ENCODE assay signal across 8 cellular contexts in the genomic region with DNA sequence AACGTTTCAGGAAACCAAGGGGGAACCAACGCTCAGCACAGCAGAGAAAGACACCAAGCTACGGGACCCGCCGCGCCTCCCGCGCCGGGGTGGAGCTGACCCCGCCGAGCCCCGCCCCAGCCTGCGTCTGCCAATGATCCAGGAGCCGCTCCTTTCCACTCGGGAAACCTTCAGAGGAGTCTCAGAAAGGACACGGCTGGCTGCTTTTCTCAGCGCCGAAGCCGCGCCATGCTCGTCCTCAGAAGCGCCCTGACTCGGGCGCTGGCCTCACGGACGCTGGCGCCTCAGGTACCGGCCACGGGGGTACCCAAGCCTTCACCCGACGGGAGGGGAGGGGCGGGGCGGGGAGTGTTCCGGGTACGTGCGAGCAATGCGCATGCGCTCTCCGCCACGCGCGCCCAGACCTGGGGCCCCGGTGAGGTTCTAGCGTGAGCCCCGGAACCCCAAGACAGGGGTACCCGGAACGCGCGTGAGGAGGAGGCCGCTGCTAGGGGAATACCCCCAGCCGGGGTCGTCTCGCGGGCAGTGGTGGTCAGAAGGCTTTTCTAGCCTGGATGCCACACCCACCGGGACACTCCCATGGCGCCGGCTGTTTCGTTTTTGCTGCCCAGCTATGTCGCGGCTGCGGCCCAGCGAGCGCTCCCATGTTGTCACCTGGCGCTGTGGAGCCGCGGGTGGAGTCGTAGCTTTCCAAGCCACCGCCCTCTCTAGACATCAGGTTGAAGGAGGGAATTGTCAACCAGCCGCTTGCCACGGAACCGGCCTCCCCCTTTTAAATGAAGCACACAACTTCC. TPM values are rescaled to one million over a fixed set of nuclear protein-coding genes. Genes with fewer than 3 reads are reported as not detected.
DNase-seq lines count a peak whose midpoint lies in the region; ATAC-seq and TF ChIP-seq lines count a peak whose summit lies in the region.

A gene (plus strand): TSS at position 119 of the 794 bp plus-strand sequence. CDS start 110 bp downstream, at position 229.

- DNase-seq in Caki2 (ENCODE audit: low read depth) = peak; percentile 83
- DNase-seq in HT-29 (ENCODE audit: low spot score) = peak; percentile 80
- peak; percentile 86 for DNase-seq in activated CD8-positive, alpha-beta memory T cell treated with anti-CD3 and anti-CD28 coated beads, Interleukin-2, amount 50 U/mL, for 4 hours
- DNase-seq in midbrain (lab: John Stamatoyannopoulos, UW) = peak; percentile 83
- peak; percentile 75 to 77 for DNase-seq in stimulated activated CD8-positive, alpha-beta memory T cell treated with anti-CD3 and anti-CD28 coated beads, Interleukin-15, amount 100 ng/mL, for 48 hours (ENCODE audit: low read depth in 2 of 2)

- peaks cover 11% of the 10 kb centered on the region; the same call in 1 of the 2 replicates for H3K36me3 ChIP-seq in OCI-LY1 (ENCODE audit: insufficient read depth, low read length)

- no peaks in the 10 kb centered on the region for H3K9me3 ChIP-seq in OCI-LY1 (ENCODE audit: low read length)

- peak within 1 kb of the TSS; percentile 45 for H3K27ac ChIP-seq in OCI-LY1 (ENCODE audit: low read depth, low read length, poor library complexity, severe bottlenecking)

- peak within 1 kb of the TSS; percentile 73 for H3K4me3 ChIP-seq in OCI-LY1 (ENCODE audit: low read depth, low read length, poor library complexity, severe bottlenecking)

- H3K4me2 ChIP-seq in OCI-LY1 (ENCODE audit: low read length) = peak within 1 kb of the TSS; percentile 74

- in situ Hi-C loops in Caki2 (cut with HindIII; ENCODE audit: low pct_unique_long_range_greater_than_20kb, low sequenced_read_pairs) = no loop called here
- in situ Hi-C loops in endometrial microvascular endothelial cells (cut with HindIII; ENCODE audit: inconsistent ontology term, low pct_unique_long_range_greater_than_20kb, low sequenced_read_pairs) = no loop called here

- peaks cover 36% of the 10 kb centered on the region for H3K4me1 ChIP-seq in OCI-LY1 (ENCODE audit: insufficient read depth, low read length, severe bottlenecking)

- 0 out of 2 replicates have a peak, but pooled peaks cover under 1% of the 10 kb centered on the region for H3F3A ChIP-seq in OCI-LY1 (ENCODE audit: insufficient read depth, low read length)

- TF ChIP-seq CTCF in OCI-LY1 (IDR thresholded peaks at IDR 0.05; ENCODE audit: low read length) = no peak

- H3K27me3 ChIP-seq in OCI-LY1 (ENCODE audit: insufficient read depth, low read length) = no peaks in the 10 kb centered on the region

- no peak within 1 kb of the TSS; the same call in 1 of the 2 replicates for H2AFZ ChIP-seq in OCI-LY1 (ENCODE audit: low read length)

- H3K79me2 ChIP-seq in OCI-LY1 (ENCODE audit: insufficient read depth, low read length) = no peaks in the 10 kb centered on the region

- H3K9ac ChIP-seq in OCI-LY1 (ENCODE audit: low read length) = peak within 1 kb of the TSS; percentile 84

- H3K9me2 ChIP-seq in OCI-LY1 (ENCODE audit: low read depth, low read length) = no peaks in the 10 kb centered on the region

- peak; percentile 91 for ATAC-seq in GM21360 (IDR thresholded peaks at IDR 0.05; ENCODE audit: unreplicated experiment)

- H4K20me1 ChIP-seq in OCI-LY1 (ENCODE audit: insufficient read depth, low read length) = no peaks in the 10 kb centered on the region

RNA-seq across cellular contexts. Expression of the gene that starts here (rescaled TPM):
- total RNA-seq in Caki2 (2014; rRNA removed; shearing (Covaris generic); ENCODE audit: low replicate concordance) = 14.8 and 23.0 TPM in 2 replicates
- total RNA-seq in HT-29 (2014; rRNA removed; shearing (Covaris generic)) = 7.0 TPM in 2 replicates
- 68.4 TPM for total RNA-seq in endometrial microvascular endothelial cells (ENCODE audit: inconsistent ontology term)

Comparison
In these comparisons a context has a peak if more than half of its experiments do, and no peak if none do; other contexts are left out.
1. Peak in every context shown above with its lines: DNase-seq, ATAC-seq, H3K4me3 ChIP-seq and H3K27ac ChIP-seq.